Comparison of ENCODE assay signal across 8 cellular contexts in the genomic region with DNA sequence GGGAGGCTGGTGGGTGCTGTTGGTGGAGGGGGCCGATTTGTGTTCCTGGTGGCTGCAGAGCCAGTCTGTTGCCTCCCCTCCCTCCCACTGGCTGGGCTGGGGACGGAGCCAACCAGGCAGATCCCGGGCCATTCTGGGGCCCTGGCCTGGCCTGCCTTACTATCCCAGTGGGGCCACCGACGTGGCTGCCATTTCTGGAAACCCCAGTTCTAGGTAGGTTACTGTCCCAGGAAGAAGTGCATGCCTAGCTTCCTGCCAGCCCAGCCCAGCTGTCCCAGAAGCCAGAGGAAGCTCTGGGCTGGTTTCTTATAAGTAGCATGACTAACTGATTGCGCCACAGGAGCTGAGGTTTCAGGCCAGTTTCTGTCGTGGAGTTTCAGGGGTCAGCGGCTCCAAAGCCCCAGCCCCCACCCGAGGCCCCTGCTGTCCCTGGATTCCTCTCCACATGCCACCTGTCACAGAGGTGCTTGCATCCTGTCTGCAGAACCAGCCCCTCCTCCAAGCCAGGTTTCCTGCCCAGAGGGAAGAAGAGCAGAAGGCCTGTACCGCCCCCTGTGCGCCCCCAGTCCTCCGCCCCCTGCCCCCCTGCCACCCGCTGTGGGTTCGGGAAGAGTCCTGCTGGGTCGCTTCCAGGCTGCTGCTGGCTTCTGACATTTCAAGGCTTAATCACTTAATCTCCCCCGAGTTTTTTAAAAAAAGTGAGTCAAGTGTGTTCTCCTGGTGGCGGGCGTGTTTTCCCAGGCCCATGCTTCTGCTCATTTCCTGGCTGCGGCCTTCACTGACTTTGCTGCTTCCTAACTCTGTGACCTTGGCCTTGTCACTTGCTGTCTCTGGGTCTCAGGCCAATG. TPM values are rescaled to one million over a fixed set of nuclear protein-coding genes. Genes with fewer than 3 reads are reported as not detected.
DNase-seq lines count a peak whose midpoint lies in the region; ATAC-seq, FAIRE-seq and TF ChIP-seq lines count a peak whose summit lies in the region.

No MANE protein-coding gene starts in this region.

- H3K27ac ChIP-seq in kidney (ENCODE audit: low read depth in 2 of 2, low read length in 2 of 2): peak overlapping the region; percentile 84 to 90

- ATAC-seq in HG03108 (IDR thresholded peaks at IDR 0.05; ENCODE audit: unreplicated experiment): peak; percentile 67
- ATAC-seq in HG03280 (IDR thresholded peaks at IDR 0.05; ENCODE audit: unreplicated experiment): no peak
- no peak for ATAC-seq in HG02973 (IDR thresholded peaks at IDR 0.05; ENCODE audit: unreplicated experiment)

- H3K4me3 ChIP-seq in bronchial epithelial cell (ENCODE audit: low read depth, low read length) (no peak overlapping the region), kidney (ENCODE audit: low read length in 2 of 2) (no peak overlapping the region)

- H3K36me3 ChIP-seq in bronchial epithelial cell (ENCODE audit: control insufficient read depth, insufficient read depth, low read length): peaks cover 18% of the 10 kb centered on the region
- peaks cover 0 to 4% of the 10 kb centered on the region in 2 donors for H3K36me3 ChIP-seq in kidney (ENCODE audit: control insufficient read depth in 1 of 2, insufficient read depth in 2 of 2, low read length in 2 of 2)

- FAIRE-seq in bronchial epithelial cell (lab: Jason Lieb, UNC) (no peak), kidney (lab: Jason Lieb, UNC) (no peak)

- TF ChIP-seq CTCF in bronchial epithelial cell (IDR thresholded peaks at IDR 0.05; ENCODE audit: insufficient read depth, low read length, severe bottlenecking) (no peak), kidney (IDR thresholded peaks at IDR 0.05; ENCODE audit: borderline replicate concordance, extremely low read depth, insufficient read depth) (no peak)

- intact Hi-C loops in kidney (cut with DNase I): loop anchor here (10.0 kb wide), 1 partner anchor 82 kb away; no protein-coding TSS in a partner anchor

- no peaks in the 10 kb centered on the region for H3K27me3 ChIP-seq in bronchial epithelial cell (ENCODE audit: control insufficient read depth, insufficient read depth, low read length)

- peaks cover 0 to 19% of the 10 kb centered on the region in 2 donors for H3K4me1 ChIP-seq in kidney (ENCODE audit: control insufficient read depth in 1 of 2, insufficient read depth in 1 of 2, low read depth in 1 of 2, low read length in 2 of 2)

- H3K9ac ChIP-seq in kidney (ENCODE audit: low read length in 2 of 2): peak overlapping the region; percentile 24 to 54

- DNase-seq in CD1c-positive myeloid dendritic cell (ENCODE audit: extremely low spot score): peak; percentile 90
- DNase-seq in SW 1271 (lab: John Stamatoyannopoulos, UW): peak; percentile 72 to 94
- peak; percentile 90 for DNase-seq in bronchial epithelial cell (ENCODE audit: low read depth)
- peak; percentile 95 for DNase-seq in kidney
- peak; percentile 67 for DNase-seq in stimulated activated CD4-positive, alpha-beta T cell treated with anti-CD3 and anti-CD28 coated beads, Interleukin-15, amount 100 ng/mL, for 24 hours

- no peaks in the 10 kb centered on the region for H3K9me3 ChIP-seq in kidney (ENCODE audit: control insufficient read depth in 1 of 2, low read length in 2 of 2)

RNA-seq across cellular contexts. Expression of gene IL4R, which starts 13.2 kb away (rescaled TPM):
- 25.8 and 32.9 TPM in 2 replicates for total RNA-seq in bronchial epithelial cell
- 115 TPM for total RNA-seq in kidney
- 13.8 TPM for polyA plus RNA-seq in kidney (ENCODE audit: insufficient read depth, low read depth, low replicate concordance)

RNA-seq across cellular contexts. Expression of gene NSMCE1, which starts 58.4 kb away (rescaled TPM):
- total RNA-seq in bronchial epithelial cell: 107 and 111 TPM in 2 replicates
- total RNA-seq in kidney: 72.1 TPM
- 145 TPM for polyA plus RNA-seq in kidney (ENCODE audit: insufficient read depth, low read depth, low replicate concordance)
